ENCODE assay signal across 19 cellular contexts in the genomic region with DNA sequence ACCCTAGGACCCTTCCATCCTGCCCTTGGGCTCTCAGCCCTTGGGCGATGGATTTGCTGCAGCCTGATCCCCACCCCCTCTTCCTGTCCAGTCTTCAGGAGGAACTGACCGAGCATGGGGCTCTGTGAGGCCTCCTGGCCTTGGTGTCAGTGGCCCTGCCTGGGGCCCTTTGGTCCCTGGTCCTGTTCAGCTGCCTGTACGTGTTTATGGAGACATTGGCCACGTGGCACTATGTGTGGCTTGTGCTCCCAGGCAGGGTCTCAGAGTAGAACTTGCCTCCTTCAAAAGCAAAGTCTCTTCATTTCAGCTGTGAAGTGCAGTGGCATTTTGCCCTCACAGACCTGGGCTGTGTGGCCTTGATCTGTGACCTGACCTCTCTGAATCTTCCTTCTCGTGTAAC. TPM values are rescaled to one million over a fixed set of nuclear protein-coding genes. Genes with fewer than 3 reads are reported as not detected.
"Had no signal": no experiment of that assay in that cellular context is flagged by ENCODE, and none has a peak within 500 bp of the region (broad histone marks: within the 10 kb centered on the region; RNA-seq: fewer than 3 reads in every experiment).

No MANE protein-coding gene starts in this region.

- H3K27ac ChIP-seq: gastroesophageal sphincter, heart right ventricle, neural progenitor cell, parathyroid adenoma, SK-N-MC, testis, VCaP had no signal

- H3K79me2 ChIP-seq: parathyroid adenoma had no signal

- H3K4me2 ChIP-seq: neural progenitor cell had no signal

- DNase-seq: activated naive CD4-positive, alpha-beta T cell treated with anti-CD3 and anti-CD28 coated beads for 36 hours; heart right ventricle; left colon; mammary epithelial cell; naive B cell; retina; stimulated activated CD4-positive, alpha-beta T cell treated with anti-CD3 and anti-CD28 coated beads, Interleukin-15, amount 100 ng/mL, for 24 hours; stimulated activated CD4-positive, alpha-beta T cell treated with anti-CD3 and anti-CD28 coated beads, Interleukin-4, amount 100 ng/mL, for 4 hours; testis had no signal

- H3K4me1 ChIP-seq: neural progenitor cell had no signal

- H3K27me3 ChIP-seq: neural progenitor cell, testis had no signal

- H3K4me3 ChIP-seq: gastroesophageal sphincter, heart right ventricle, neural progenitor cell, SK-N-MC, testis had no signal

- H3K9me3 ChIP-seq: testis had no signal

- ATAC-seq: activated T-helper 17 cell treated with anti-CD3 and anti-CD28 coated beads, Interleukin-2, amount 50 U/mL, for 72 hours; gastroesophageal sphincter; heart right ventricle; left colon had no signal

- H2AFZ ChIP-seq: neural progenitor cell, parathyroid adenoma had no signal

- H3K36me3 ChIP-seq: gastroesophageal sphincter, heart right ventricle, neural progenitor cell had no signal

- H3K9ac ChIP-seq: neural progenitor cell, parathyroid adenoma had no signal

- FAIRE-seq: endometrium had no signal

RNA-seq across cellular contexts. Expression of a gene that starts 11.1 kb away (rescaled TPM):
- total RNA-seq: activated naive CD4-positive, alpha-beta T cell treated with anti-CD3 and anti-CD28 coated beads for 36 hours; activated T-helper 17 cell treated with anti-CD3 and anti-CD28 coated beads, Interleukin-2, amount 50 U/mL, for 72 hours; chondrocyte; gastroesophageal sphincter; left colon; mammary epithelial cell; mononuclear cell; T-helper 1 cell treated with Interleukin-12 subunit alpha and Interleukin-12 subunit beta and Interleukin-4 antibody, amounts not matched to agents 30 ng/mL and 1 ng/mL, for 36 hours had no signal
- polyA plus RNA-seq: mammary epithelial cell had no signal

RNA-seq across cellular contexts. Expression of a gene that starts 26.0 kb away (rescaled TPM):
- total RNA-seq: activated naive CD4-positive, alpha-beta T cell treated with anti-CD3 and anti-CD28 coated beads for 36 hours; activated T-helper 17 cell treated with anti-CD3 and anti-CD28 coated beads, Interleukin-2, amount 50 U/mL, for 72 hours; chondrocyte; mammary epithelial cell; T-helper 1 cell treated with Interleukin-12 subunit alpha and Interleukin-12 subunit beta and Interleukin-4 antibody, amounts not matched to agents 30 ng/mL and 1 ng/mL, for 36 hours had no signal
- polyA plus RNA-seq: mammary epithelial cell had no signal
